Comparison of ENCODE assay signal across 9 cellular contexts in genomic region chr17:62705781-62706597, GRCh38.
DNase-seq lines count a peak whose midpoint lies in the region; ATAC-seq and TF ChIP-seq lines count a peak whose summit lies in the region.
"Had no signal": no experiment of that assay in that cellular context is flagged by ENCODE, and none has a peak within 500 bp of the region (broad histone marks: within the 10 kb centered on the region; RNA-seq: fewer than 3 reads in every experiment).

No MANE protein-coding gene starts in this region.

- no peak for TF ChIP-seq CTCF in MCF 10A (IDR thresholded peaks at IDR 0.05; ENCODE audit: unreplicated experiment)

- DNase-seq in MCF 10A (ENCODE audit: unreplicated experiment) (no peak), NCI-H1048 (lab: John Stamatoyannopoulos, UW) (no peak)
- DNase-seq in activated naive CD4-positive, alpha-beta T cell treated with anti-CD3 and anti-CD28 coated beads for 36 hours = no peak
- DNase-seq: stimulated activated naive B cell treated with anti-CD40 and anti-IgM and Interleukin-4, amounts not matched to agents 10 μg/mL and 1 μg/mL and 100 μg/mL, for 72 hours had no signal

- CTCF ChIA-PET in MCF 10A (lab: Yijun Ruan, JAX) = interaction anchor here (1.4 kb wide), 1 partner anchor 701 kb away, joined by 3 read pairs; no protein-coding TSS in a partner anchor
- CTCF ChIA-PET in activated naive CD4-positive, alpha-beta T cell treated with anti-CD3 and anti-CD28 coated beads for 36 hours (lab: Charles Lee) = interaction anchor here (0.6 kb wide), 1 partner anchor 571 kb away, joined by 3 read pairs; no protein-coding TSS in a partner anchor

- no peaks in the 10 kb centered on the region for H3K36me3 ChIP-seq in skeletal muscle tissue (ENCODE audit: control insufficient read depth in 3 of 3, insufficient read depth in 3 of 3, low read length in 3 of 3)

- H3K4me1 Mint-ChIP-seq in IgD-negative memory B cell (peaks cover 0 to 2% (median 2%) of the 10 kb centered on the region in 3 donors), MCF 10A (ENCODE audit: insufficient read depth, unreplicated experiment) (peaks cover 7% of the 10 kb centered on the region)
- peaks cover 4% of the 10 kb centered on the region for H3K4me1 Mint-ChIP-seq in activated naive CD4-positive, alpha-beta T cell treated with anti-CD3 and anti-CD28 coated beads for 36 hours (ENCODE audit: low read depth)

- H3K4me1 ChIP-seq in skeletal muscle tissue (ENCODE audit: control insufficient read depth in 3 of 3, insufficient read depth in 3 of 3, low read length in 3 of 3) = peaks cover 4 to 16% (median 12%) of the 10 kb centered on the region in 3 donors

- H3K27me3 Mint-ChIP-seq in IgD-negative memory B cell (peaks cover 18% of the 10 kb centered on the region), MCF 10A (ENCODE audit: insufficient read depth, unreplicated experiment) (no peaks in the 10 kb centered on the region)
- H3K27me3 Mint-ChIP-seq in activated naive CD4-positive, alpha-beta T cell treated with anti-CD3 and anti-CD28 coated beads for 36 hours (ENCODE audit: low read depth) = peaks cover 32% of the 10 kb centered on the region

- intact Hi-C loops in MCF 10A (cut with micrococcal nuclease) = loop anchor here (2.0 kb wide), 1 partner anchor 117 kb away; no protein-coding TSS in a partner anchor
- intact Hi-C loops in activated naive CD4-positive, alpha-beta T cell treated with anti-CD3 and anti-CD28 coated beads for 36 hours (cut with micrococcal nuclease) = loop anchor here (10.0 kb wide), 1 partner anchor 151 kb away; no protein-coding TSS in a partner anchor

- H3K36me3 Mint-ChIP-seq in IgD-negative memory B cell = no peaks in the 10 kb centered on the region
- no peaks in the 10 kb centered on the region for H3K36me3 Mint-ChIP-seq in MCF 10A (ENCODE audit: insufficient read depth, unreplicated experiment)
- H3K36me3 Mint-ChIP-seq in activated naive CD4-positive, alpha-beta T cell treated with anti-CD3 and anti-CD28 coated beads for 36 hours (ENCODE audit: low read depth) = no peaks in the 10 kb centered on the region
- H3K36me3 Mint-ChIP-seq: stimulated activated naive B cell treated with anti-CD40 and anti-IgM and Interleukin-4, amounts not matched to agents 10 μg/mL and 1 μg/mL and 100 μg/mL, for 72 hours had no signal

- H3K27ac ChIP-seq in skeletal muscle tissue (ENCODE audit: low read depth, low read length) = peak overlapping the region; percentile 40

- peak overlapping the region in 1 of 3 donors; percentile 2 for H3K9ac ChIP-seq in skeletal muscle tissue (ENCODE audit: low read depth in 1 of 3, low read length in 3 of 3)

- H3K9me3 Mint-ChIP-seq in IgD-negative memory B cell (no peaks in the 10 kb centered on the region), MCF 10A (ENCODE audit: unreplicated experiment) (peaks cover 7% of the 10 kb centered on the region)
- H3K9me3 Mint-ChIP-seq in activated naive CD4-positive, alpha-beta T cell treated with anti-CD3 and anti-CD28 coated beads for 36 hours = peaks cover 3% of the 10 kb centered on the region

- peaks cover 3 to 30% (median 14%) of the 10 kb centered on the region in 3 donors for H3K27me3 ChIP-seq in skeletal muscle tissue (ENCODE audit: control insufficient read depth in 3 of 3, insufficient read depth in 3 of 3, low read length in 3 of 3)

- ATAC-seq in HG02885 (IDR thresholded peaks at IDR 0.05; ENCODE audit: poor library complexity, unreplicated experiment) (no peak), HG02852 (IDR thresholded peaks at IDR 0.05; ENCODE audit: unreplicated experiment) (no peak)
- ATAC-seq: stimulated activated naive B cell treated with anti-CD40 and anti-IgM and Interleukin-4, amounts not matched to agents 10 μg/mL and 1 μg/mL and 100 μg/mL, for 72 hours had no signal

- H3K9me3 ChIP-seq in iPS-18c (ENCODE audit: control insufficient read depth, insufficient read depth, low read length) = peaks cover 4% of the 10 kb centered on the region
- H3K9me3 ChIP-seq in skeletal muscle tissue (ENCODE audit: control insufficient read depth in 3 of 3, low read length in 3 of 3) = peaks cover 0 to 2% (median 0%) of the 10 kb centered on the region in 3 donors

- POLR2A ChIA-PET in MCF 10A (lab: Yijun Ruan, JAX) = interaction anchor here (0.6 to 0.9 kb wide), 2 partner anchors 26 to 734 kb away, joined by 3 read pairs; no protein-coding TSS in a partner anchor

- no TSS peak for BruUV-seq in MCF 10A (replicated peaks; lab: Mats Ljungman, UMichigan)

- H3K27ac Mint-ChIP-seq in IgD-negative memory B cell (peak overlapping the region in 1 of 3 donors; percentile 57), MCF 10A (ENCODE audit: low read depth, unreplicated experiment) (no peak overlapping the region)
- H3K27ac Mint-ChIP-seq in activated naive CD4-positive, alpha-beta T cell treated with anti-CD3 and anti-CD28 coated beads for 36 hours = no peak overlapping the region

- H3K4me3 Mint-ChIP-seq in IgD-negative memory B cell = peak overlapping the region; percentile 17 to 86 (median 46)
- peak overlapping the region; percentile 74 for H3K4me3 Mint-ChIP-seq in MCF 10A (ENCODE audit: unreplicated experiment)
- H3K4me3 Mint-ChIP-seq in activated naive CD4-positive, alpha-beta T cell treated with anti-CD3 and anti-CD28 coated beads for 36 hours = no peak overlapping the region

- H3K4me3 ChIP-seq in iPS-18c (ENCODE audit: insufficient read depth, low read depth, low read length) (peak overlapping the region; percentile 50; the same call in 1 of the 2 replicates), skeletal muscle tissue (ENCODE audit: low read length in 3 of 3) (no peak overlapping the region)
